1 cellular context compared by ENCODE assay signal in the genomic region with DNA sequence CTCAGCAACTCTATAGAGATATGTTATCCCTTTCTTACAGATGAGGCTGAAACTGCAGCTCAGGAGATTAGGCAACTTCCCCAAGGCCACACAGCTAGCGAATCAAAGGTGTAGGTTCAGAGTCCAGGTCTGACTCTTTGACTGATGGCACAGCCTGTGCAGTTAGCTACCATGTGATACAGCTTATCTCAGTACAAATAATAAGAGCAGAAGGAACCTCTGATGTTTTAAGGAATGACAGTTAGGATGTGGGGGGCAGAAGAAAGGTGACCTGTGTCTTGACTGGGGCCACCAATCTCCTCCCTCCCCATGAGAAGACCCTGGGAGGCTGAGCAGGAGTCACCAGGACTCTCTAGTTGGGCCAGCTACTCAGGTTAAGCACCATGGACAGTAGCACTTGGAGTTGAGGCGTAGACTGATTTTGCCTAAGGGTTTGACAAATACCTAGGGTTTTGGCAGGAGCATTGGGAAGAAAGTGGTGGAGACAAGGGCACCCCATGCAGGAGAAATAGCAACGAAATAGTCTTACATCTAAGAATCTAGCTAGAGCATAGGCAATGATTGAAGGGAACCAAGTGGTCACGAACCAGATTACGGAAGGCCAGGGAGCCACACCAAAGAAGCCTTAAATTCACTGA.
TF ChIP-seq lines count a peak whose summit lies in the region.

No MANE protein-coding gene starts in this region.

TF ChIP-seq in HepG2, 621 proteins besides CTCF, POLR2A, EP300 and RAD21 (continued from another document and continues in another):
- no peak for TF ChIP-seq ZNF160 (CRISPR knock-in tag; IDR thresholded peaks at IDR 0.05)
- TF ChIP-seq GTF2F1 (IDR thresholded peaks at IDR 0.05; ENCODE audit: low read length): no peak
- TF ChIP-seq ZBTB20 (CRISPR knock-in tag; IDR thresholded peaks at IDR 0.05; ENCODE audit: borderline replicate concordance, low read depth): peak; percentile 98
- TF ChIP-seq, protein P1, sequence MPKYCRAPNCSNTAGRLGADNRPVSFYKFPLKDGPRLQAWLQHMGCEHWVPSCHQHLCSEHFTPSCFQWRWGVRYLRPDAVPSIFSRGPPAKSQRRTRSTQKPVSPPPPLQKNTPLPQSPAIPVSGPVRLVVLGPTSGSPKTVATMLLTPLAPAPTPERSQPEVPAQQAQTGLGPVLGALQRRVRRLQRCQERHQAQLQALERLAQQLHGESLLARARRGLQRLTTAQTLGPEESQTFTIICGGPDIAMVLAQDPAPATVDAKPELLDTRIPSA (CRISPR knock-in tag; IDR thresholded peaks at IDR 0.05; ENCODE audit: borderline replicate concordance): no peak
- peak; percentile 99 for TF ChIP-seq ZNF644 (CRISPR knock-in tag; IDR thresholded peaks at IDR 0.05; ENCODE audit: low read depth)
- TF ChIP-seq ZNF790 (CRISPR knock-in tag; IDR thresholded peaks at IDR 0.05; ENCODE audit: borderline replicate concordance): peak; percentile 56; the same call in 1 of the 2 replicates
- peak; percentile 85 for TF ChIP-seq ZNF556 (CRISPR knock-in tag; IDR thresholded peaks at IDR 0.05; ENCODE audit: borderline replicate concordance)
- TF ChIP-seq, protein P2, sequence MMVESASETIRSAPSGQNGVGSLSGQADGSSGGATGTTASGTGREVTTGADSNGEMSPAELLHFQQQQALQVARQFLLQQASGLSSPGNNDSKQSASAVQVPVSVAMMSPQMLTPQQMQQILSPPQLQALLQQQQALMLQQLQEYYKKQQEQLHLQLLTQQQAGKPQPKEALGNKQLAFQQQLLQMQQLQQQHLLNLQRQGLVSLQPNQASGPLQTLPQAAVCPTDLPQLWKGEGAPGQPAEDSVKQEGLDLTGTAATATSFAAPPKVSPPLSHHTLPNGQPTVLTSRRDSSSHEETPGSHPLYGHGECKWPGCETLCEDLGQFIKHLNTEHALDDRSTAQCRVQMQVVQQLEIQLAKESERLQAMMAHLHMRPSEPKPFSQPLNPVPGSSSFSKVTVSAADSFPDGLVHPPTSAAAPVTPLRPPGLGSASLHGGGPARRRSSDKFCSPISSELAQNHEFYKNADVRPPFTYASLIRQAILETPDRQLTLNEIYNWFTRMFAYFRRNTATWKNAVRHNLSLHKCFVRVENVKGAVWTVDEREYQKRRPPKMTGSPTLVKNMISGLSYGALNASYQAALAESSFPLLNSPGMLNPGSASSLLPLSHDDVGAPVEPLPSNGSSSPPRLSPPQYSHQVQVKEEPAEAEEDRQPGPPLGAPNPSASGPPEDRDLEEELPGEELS (CRISPR knock-in tag; IDR thresholded peaks at IDR 0.05): peak; percentile 95
- no peak for TF ChIP-seq ZNF850 (CRISPR knock-in tag; conservative IDR thresholded peaks at IDR 0.05)
- TF ChIP-seq ZNF329 (CRISPR knock-in tag; IDR thresholded peaks at IDR 0.05; ENCODE audit: low read depth): 0 out of 2 replicates have a peak, but pooled peaks have one; percentile 25
- peak; percentile 62; the same call in 1 of the 2 replicates for TF ChIP-seq ZNF619 (CRISPR knock-in tag; IDR thresholded peaks at IDR 0.05)
- TF ChIP-seq, protein P3, sequence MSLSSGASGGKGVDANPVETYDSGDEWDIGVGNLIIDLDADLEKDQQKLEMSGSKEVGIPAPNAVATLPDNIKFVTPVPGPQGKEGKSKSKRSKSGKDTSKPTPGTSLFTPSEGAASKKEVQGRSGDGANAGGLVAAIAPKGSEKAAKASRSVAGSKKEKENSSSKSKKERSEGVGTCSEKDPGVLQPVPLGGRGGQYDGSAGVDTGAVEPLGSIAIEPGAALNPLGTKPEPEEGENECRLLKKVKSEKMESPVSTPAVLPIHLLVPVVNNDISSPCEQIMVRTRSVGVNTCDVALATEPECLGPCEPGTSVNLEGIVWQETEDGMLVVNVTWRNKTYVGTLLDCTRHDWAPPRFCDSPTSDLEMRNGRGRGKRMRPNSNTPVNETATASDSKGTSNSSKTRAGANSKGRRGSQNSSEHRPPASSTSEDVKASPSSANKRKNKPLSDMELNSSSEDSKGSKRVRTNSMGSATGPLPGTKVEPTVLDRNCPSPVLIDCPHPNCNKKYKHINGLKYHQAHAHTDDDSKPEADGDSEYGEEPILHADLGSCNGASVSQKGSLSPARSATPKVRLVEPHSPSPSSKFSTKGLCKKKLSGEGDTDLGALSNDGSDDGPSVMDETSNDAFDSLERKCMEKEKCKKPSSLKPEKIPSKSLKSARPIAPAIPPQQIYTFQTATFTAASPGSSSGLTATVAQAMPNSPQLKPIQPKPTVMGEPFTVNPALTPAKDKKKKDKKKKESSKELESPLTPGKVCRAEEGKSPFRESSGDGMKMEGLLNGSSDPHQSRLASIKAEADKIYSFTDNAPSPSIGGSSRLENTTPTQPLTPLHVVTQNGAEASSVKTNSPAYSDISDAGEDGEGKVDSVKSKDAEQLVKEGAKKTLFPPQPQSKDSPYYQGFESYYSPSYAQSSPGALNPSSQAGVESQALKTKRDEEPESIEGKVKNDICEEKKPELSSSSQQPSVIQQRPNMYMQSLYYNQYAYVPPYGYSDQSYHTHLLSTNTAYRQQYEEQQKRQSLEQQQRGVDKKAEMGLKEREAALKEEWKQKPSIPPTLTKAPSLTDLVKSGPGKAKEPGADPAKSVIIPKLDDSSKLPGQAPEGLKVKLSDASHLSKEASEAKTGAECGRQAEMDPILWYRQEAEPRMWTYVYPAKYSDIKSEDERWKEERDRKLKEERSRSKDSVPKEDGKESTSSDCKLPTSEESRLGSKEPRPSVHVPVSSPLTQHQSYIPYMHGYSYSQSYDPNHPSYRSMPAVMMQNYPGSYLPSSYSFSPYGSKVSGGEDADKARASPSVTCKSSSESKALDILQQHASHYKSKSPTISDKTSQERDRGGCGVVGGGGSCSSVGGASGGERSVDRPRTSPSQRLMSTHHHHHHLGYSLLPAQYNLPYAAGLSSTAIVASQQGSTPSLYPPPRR (CRISPR knock-in tag; IDR thresholded peaks at IDR 0.05; ENCODE audit: borderline replicate concordance): peak; percentile 93
- TF ChIP-seq, protein P4, sequence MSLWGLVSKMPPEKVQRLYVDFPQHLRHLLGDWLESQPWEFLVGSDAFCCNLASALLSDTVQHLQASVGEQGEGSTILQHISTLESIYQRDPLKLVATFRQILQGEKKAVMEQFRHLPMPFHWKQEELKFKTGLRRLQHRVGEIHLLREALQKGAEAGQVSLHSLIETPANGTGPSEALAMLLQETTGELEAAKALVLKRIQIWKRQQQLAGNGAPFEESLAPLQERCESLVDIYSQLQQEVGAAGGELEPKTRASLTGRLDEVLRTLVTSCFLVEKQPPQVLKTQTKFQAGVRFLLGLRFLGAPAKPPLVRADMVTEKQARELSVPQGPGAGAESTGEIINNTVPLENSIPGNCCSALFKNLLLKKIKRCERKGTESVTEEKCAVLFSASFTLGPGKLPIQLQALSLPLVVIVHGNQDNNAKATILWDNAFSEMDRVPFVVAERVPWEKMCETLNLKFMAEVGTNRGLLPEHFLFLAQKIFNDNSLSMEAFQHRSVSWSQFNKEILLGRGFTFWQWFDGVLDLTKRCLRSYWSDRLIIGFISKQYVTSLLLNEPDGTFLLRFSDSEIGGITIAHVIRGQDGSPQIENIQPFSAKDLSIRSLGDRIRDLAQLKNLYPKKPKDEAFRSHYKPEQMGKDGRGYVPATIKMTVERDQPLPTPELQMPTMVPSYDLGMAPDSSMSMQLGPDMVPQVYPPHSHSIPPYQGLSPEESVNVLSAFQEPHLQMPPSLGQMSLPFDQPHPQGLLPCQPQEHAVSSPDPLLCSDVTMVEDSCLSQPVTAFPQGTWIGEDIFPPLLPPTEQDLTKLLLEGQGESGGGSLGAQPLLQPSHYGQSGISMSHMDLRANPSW (CRISPR knock-in tag; IDR thresholded peaks at IDR 0.05; ENCODE audit: borderline replicate concordance): 0 out of 2 replicates have a peak, but pooled peaks have one; percentile 63
- TF ChIP-seq MYNN (CRISPR knock-in tag; IDR thresholded peaks at IDR 0.05; ENCODE audit: low read depth): peak; percentile 78; the same call in 1 of the 2 replicates
- 0 out of 2 replicates have a peak, but pooled peaks have one; percentile 40 for TF ChIP-seq SALL2 (CRISPR knock-in tag; IDR thresholded peaks at IDR 0.05)
- no peak for TF ChIP-seq ZNF20 (CRISPR knock-in tag; IDR thresholded peaks at IDR 0.05)
- no peak for TF ChIP-seq RBM39 (IDR thresholded peaks at IDR 0.05; ENCODE audit: low read depth, low read length, poor library complexity, severe bottlenecking)
- TF ChIP-seq, protein P5, sequence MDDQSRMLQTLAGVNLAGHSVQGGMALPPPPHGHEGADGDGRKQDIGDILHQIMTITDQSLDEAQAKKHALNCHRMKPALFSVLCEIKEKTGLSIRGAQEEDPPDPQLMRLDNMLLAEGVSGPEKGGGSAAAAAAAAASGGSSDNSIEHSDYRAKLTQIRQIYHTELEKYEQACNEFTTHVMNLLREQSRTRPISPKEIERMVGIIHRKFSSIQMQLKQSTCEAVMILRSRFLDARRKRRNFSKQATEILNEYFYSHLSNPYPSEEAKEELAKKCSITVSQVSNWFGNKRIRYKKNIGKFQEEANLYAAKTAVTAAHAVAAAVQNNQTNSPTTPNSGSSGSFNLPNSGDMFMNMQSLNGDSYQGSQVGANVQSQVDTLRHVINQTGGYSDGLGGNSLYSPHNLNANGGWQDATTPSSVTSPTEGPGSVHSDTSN (CRISPR knock-in tag; IDR thresholded peaks at IDR 0.05; ENCODE audit: borderline replicate concordance): 0 out of 2 replicates have a peak, but pooled peaks have one; percentile 82
- TF ChIP-seq ZNF891 (CRISPR knock-in tag; IDR thresholded peaks at IDR 0.05): peak; percentile 79
- TF ChIP-seq, protein P6, sequence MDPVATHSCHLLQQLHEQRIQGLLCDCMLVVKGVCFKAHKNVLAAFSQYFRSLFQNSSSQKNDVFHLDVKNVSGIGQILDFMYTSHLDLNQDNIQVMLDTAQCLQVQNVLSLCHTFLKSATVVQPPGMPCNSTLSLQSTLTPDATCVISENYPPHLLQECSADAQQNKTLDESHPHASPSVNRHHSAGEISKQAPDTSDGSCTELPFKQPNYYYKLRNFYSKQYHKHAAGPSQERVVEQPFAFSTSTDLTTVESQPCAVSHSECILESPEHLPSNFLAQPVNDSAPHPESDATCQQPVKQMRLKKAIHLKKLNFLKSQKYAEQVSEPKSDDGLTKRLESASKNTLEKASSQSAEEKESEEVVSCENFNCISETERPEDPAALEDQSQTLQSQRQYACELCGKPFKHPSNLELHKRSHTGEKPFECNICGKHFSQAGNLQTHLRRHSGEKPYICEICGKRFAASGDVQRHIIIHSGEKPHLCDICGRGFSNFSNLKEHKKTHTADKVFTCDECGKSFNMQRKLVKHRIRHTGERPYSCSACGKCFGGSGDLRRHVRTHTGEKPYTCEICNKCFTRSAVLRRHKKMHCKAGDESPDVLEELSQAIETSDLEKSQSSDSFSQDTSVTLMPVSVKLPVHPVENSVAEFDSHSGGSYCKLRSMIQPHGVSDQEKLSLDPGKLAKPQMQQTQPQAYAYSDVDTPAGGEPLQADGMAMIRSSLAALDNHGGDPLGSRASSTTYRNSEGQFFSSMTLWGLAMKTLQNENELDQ (CRISPR knock-in tag; IDR thresholded peaks at IDR 0.05; ENCODE audit: borderline replicate concordance): no peak; the same call in none of the 2 replicates
- no peak for TF ChIP-seq POLR2AphosphoS5 (IDR thresholded peaks at IDR 0.05; ENCODE audit: low read depth, low read length)
- TF ChIP-seq RCOR2 (CRISPR knock-in tag; IDR thresholded peaks at IDR 0.05): peak; percentile 98
- peak; percentile 99 for TF ChIP-seq MEIS2 (CRISPR knock-in tag; IDR thresholded peaks at IDR 0.05)
- TF ChIP-seq, protein P7, sequence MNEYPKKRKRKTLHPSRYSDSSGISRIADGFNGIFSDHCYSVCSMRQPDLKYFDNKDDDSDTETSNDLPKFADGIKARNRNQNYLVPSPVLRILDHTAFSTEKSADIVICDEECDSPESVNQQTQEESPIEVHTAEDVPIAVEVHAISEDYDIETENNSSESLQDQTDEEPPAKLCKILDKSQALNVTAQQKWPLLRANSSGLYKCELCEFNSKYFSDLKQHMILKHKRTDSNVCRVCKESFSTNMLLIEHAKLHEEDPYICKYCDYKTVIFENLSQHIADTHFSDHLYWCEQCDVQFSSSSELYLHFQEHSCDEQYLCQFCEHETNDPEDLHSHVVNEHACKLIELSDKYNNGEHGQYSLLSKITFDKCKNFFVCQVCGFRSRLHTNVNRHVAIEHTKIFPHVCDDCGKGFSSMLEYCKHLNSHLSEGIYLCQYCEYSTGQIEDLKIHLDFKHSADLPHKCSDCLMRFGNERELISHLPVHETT (CRISPR knock-in tag; conservative IDR thresholded peaks at IDR 0.05): no peak
- no peak for TF ChIP-seq YY1 (IDR thresholded peaks at IDR 0.05; ENCODE audit: insufficient read depth, insufficient replicate concordance, low read depth, low read length)
- TF ChIP-seq ZFX (CRISPR knock-in tag; IDR thresholded peaks at IDR 0.05; ENCODE audit: low read depth): peak; percentile 62
- TF ChIP-seq PCBP2 (optimal IDR thresholded peaks at IDR 0.05; ENCODE audit: low read depth, low read length, poor library complexity, severe bottlenecking): no peak
- TF ChIP-seq, protein P8, sequence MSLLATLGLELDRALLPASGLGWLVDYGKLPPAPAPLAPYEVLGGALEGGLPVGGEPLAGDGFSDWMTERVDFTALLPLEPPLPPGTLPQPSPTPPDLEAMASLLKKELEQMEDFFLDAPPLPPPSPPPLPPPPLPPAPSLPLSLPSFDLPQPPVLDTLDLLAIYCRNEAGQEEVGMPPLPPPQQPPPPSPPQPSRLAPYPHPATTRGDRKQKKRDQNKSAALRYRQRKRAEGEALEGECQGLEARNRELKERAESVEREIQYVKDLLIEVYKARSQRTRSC (CRISPR knock-in tag; IDR thresholded peaks at IDR 0.05; ENCODE audit: low read depth): 0 out of 2 replicates have a peak, but pooled peaks have one; percentile 94
- TF ChIP-seq MAFG (CRISPR knock-in tag; IDR thresholded peaks at IDR 0.05): no peak
- TF ChIP-seq PHF8 (CRISPR knock-in tag; IDR thresholded peaks at IDR 0.05): peak; percentile 40; the same call in 1 of the 2 replicates
- no peak for TF ChIP-seq MTA3 (CRISPR knock-in tag; IDR thresholded peaks at IDR 0.05)
- TF ChIP-seq, protein P9, sequence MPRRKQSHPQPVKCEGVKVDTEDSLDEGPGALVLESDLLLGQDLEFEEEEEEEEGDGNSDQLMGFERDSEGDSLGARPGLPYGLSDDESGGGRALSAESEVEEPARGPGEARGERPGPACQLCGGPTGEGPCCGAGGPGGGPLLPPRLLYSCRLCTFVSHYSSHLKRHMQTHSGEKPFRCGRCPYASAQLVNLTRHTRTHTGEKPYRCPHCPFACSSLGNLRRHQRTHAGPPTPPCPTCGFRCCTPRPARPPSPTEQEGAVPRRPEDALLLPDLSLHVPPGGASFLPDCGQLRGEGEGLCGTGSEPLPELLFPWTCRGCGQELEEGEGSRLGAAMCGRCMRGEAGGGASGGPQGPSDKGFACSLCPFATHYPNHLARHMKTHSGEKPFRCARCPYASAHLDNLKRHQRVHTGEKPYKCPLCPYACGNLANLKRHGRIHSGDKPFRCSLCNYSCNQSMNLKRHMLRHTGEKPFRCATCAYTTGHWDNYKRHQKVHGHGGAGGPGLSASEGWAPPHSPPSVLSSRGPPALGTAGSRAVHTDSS (CRISPR knock-in tag; conservative IDR thresholded peaks at IDR 0.05): 0 out of 2 replicates have a peak, but pooled peaks have one; percentile 36
- TF ChIP-seq NFKB2 (CRISPR knock-in tag; IDR thresholded peaks at IDR 0.05; ENCODE audit: borderline replicate concordance): peak; percentile 81
